ENCODE assay signal across 1 cellular context in genomic region chr3:5096368-5096767, GRCh38.
TF ChIP-seq lines count a peak whose summit lies in the region.

No MANE protein-coding gene starts in this region.

TF ChIP-seq in WTC11, 78 proteins besides CTCF, POLR2A, EP300 and RAD21 (continued from another document):
- no peak for TF ChIP-seq ARID4B (CRISPR knock-in tag; IDR thresholded peaks at IDR 0.05; ENCODE audit: borderline replicate concordance)
- no peak for TF ChIP-seq FOXP1 (CRISPR knock-in tag; IDR thresholded peaks at IDR 0.05; ENCODE audit: borderline replicate concordance)
- TF ChIP-seq FOXJ3 (CRISPR knock-in tag; IDR thresholded peaks at IDR 0.05; ENCODE audit: borderline replicate concordance) = no peak
- no peak for TF ChIP-seq NFYB (CRISPR knock-in tag; conservative IDR thresholded peaks at IDR 0.05; ENCODE audit: low read depth)
